Comparison of ENCODE assay signal across 8 cellular contexts in the genomic region with DNA sequence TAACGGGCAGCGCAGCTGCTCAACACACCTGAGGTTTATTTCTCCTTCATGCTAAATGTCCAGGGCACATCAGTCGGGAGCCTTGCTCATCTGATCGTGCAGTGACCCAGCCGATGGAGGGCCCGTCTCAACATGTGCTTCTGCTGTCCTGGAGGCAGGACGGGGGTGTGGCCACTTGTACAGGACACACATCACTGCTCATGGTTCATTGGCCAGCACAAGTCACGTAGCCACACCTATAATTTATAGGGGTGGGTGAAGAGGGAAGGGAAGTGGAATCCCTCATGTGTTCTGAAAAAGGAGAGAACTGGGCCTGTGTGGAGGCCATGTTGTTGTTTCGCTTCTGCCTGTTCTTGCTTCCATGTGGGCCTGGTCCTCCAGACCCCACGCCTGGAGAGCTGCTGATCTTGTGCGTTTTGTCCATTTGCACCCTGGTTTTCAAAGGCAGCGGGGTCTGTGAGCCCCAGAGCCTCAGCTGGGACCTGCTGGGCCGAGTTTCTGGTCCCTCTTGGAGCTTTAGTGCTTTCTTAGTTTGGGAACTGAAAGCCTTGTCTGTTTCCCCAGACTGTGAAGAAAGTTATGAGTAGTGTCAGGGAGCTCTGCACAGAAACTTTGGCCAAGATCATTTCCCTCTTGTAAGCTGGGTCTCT.
DNase-seq lines count a peak whose midpoint lies in the region; ATAC-seq and TF ChIP-seq lines count a peak whose summit lies in the region.

No MANE protein-coding gene starts in this region.

- intact Hi-C loops in Caco-2 (cut with micrococcal nuclease; ENCODE audit: unreplicated experiment) (no loop called here), esophagus muscularis mucosa (cut with DNase I) (no loop called here)

- H3K27ac Mint-ChIP-seq in Caco-2 (ENCODE audit: unreplicated experiment): peak overlapping the region; percentile 22

- peaks cover 11% of the 10 kb centered on the region for H3K36me3 Mint-ChIP-seq in Caco-2 (ENCODE audit: insufficient read depth, unreplicated experiment)

- no peak for TF ChIP-seq RAD21 in Ishikawa (IDR thresholded peaks at IDR 0.05; ENCODE audit: low read depth)

- H3K27me3 ChIP-seq in Caco-2 (replicated peaks; ENCODE audit: control insufficient read depth, insufficient read depth, low read length) (no peaks in the 10 kb centered on the region), gastroesophageal sphincter (no peaks in the 10 kb centered on the region), esophagus muscularis mucosa (no peaks in the 10 kb centered on the region)

- H3K9me3 ChIP-seq in Caco-2 (no peaks in the 10 kb centered on the region), gastroesophageal sphincter (no peaks in the 10 kb centered on the region), esophagus muscularis mucosa (no peaks in the 10 kb centered on the region)

- CTCF ChIA-PET in Caco-2 (lab: Charles Lee): no interaction called here

- no peak for TF ChIP-seq POLR2A in gastroesophageal sphincter (IDR thresholded peaks at IDR 0.05)
- no peak for TF ChIP-seq POLR2A in esophagus muscularis mucosa (IDR thresholded peaks at IDR 0.05; ENCODE audit: low read depth)

- TF ChIP-seq EP300 in Ishikawa (IDR thresholded peaks at IDR 0.05; ENCODE audit: borderline replicate concordance) (no peak), gastroesophageal sphincter (IDR thresholded peaks at IDR 0.05) (no peak), esophagus muscularis mucosa (IDR thresholded peaks at IDR 0.05) (no peak)

- H3K36me3 ChIP-seq in Caco-2 (ENCODE audit: control insufficient read depth, insufficient read depth, low read length): peaks cover 2% of the 10 kb centered on the region; the same call in 1 of the 2 replicates
- H3K36me3 ChIP-seq in gastroesophageal sphincter: no peaks in the 10 kb centered on the region
- H3K36me3 ChIP-seq in esophagus muscularis mucosa: no peaks in the 10 kb centered on the region

- peak overlapping the region in 1 of 4 donors; percentile 39 for H3K27ac ChIP-seq in gastroesophageal sphincter
- no peak overlapping the region for H3K27ac ChIP-seq in esophagus muscularis mucosa (replicated peaks in 1 of 4)

- no peaks in the 10 kb centered on the region for H3K27me3 Mint-ChIP-seq in Caco-2 (ENCODE audit: insufficient read depth, unreplicated experiment)

- WGBS in gastroesophageal sphincter (ENCODE audit: low coverage in 1 of 2), 2 donors: 68 to 85% methylated on average over 6 to 13 of the region's 13 CpGs
- WGBS in esophagus muscularis mucosa: 73% methylated on average over 10 of the region's 13 CpGs

- no peaks in the 10 kb centered on the region for H3K9me3 Mint-ChIP-seq in Caco-2 (ENCODE audit: unreplicated experiment)

- no peak overlapping the region for H3K4me3 Mint-ChIP-seq in Caco-2 (ENCODE audit: unreplicated experiment)

- ATAC-seq in GM21515 (IDR thresholded peaks at IDR 0.05; ENCODE audit: unreplicated experiment): peak; percentile 59
- ATAC-seq in gastroesophageal sphincter: peak; percentile 37

- TF ChIP-seq CTCF in Caco-2 (IDR thresholded peaks at IDR 0.05; ENCODE audit: insufficient read depth in 1 of 2, low read depth in 1 of 2, low read length in 1 of 2, severe bottlenecking in 1 of 2, unreplicated experiment in 1 of 2): no peak
- no peak for TF ChIP-seq CTCF in gastroesophageal sphincter (IDR thresholded peaks at IDR 0.05)
- no peak for TF ChIP-seq CTCF in esophagus muscularis mucosa (IDR thresholded peaks at IDR 0.05)

- no peak overlapping the region for H3K4me3 ChIP-seq in Caco-2 (ENCODE audit: low read depth, low read length)
- H3K4me3 ChIP-seq in gastroesophageal sphincter: no peak overlapping the region
- no peak overlapping the region for H3K4me3 ChIP-seq in esophagus muscularis mucosa

- H3K4me1 ChIP-seq in Caco-2 (no peaks in the 10 kb centered on the region), gastroesophageal sphincter (peaks cover 0 to 8% (median 0%) of the 10 kb centered on the region in 3 donors), esophagus muscularis mucosa (peaks cover 0 to 15% (median 7%) of the 10 kb centered on the region in 4 donors)

- POLR2A ChIA-PET in Caco-2 (lab: Charles Lee): no interaction called here

- no TSS peak for BruUV-seq in Caco-2 (replicated peaks; lab: Mats Ljungman, UMichigan)

- peak; percentile 34 to 59 for DNase-seq in Caco-2
- no peak for DNase-seq in NCI-H446 (lab: John Stamatoyannopoulos, UW)
- DNase-seq in esophagus muscularis mucosa (ENCODE audit: extremely low spot score): no peak
- no peak for DNase-seq in NCI-H1694 treated with DMSO at 0.1 percent for 48 hours (lab: John Stamatoyannopoulos, UW)
- DNase-seq in mesenteric fat pad (ENCODE audit: low spot score): no peak

- peaks cover 4% of the 10 kb centered on the region for H3K4me1 Mint-ChIP-seq in Caco-2 (ENCODE audit: low read depth, unreplicated experiment)

TF ChIP-seq in Ishikawa, 13 proteins besides CTCF, POLR2A, EP300 and RAD21:
- no peak for TF ChIP-seq EGR1 (IDR thresholded peaks at IDR 0.05)
- TF ChIP-seq MAX (IDR thresholded peaks at IDR 0.05): peak; percentile 66; the same call in 1 of the 2 replicates

Comparison
In these comparisons a context has a peak if more than half of its experiments do, and no peak if none do; other contexts are left out.
1. DNase-seq: peak in Caco-2 (2 of 2); none in NCI-H446 (0 of 2), esophagus muscularis mucosa (single experiment), NCI-H1694 treated with DMSO at 0.1 percent for 48 hours (single experiment) and mesenteric fat pad (single experiment).